Comparison of ENCODE assay signal across 8 cellular contexts in the genomic region with DNA sequence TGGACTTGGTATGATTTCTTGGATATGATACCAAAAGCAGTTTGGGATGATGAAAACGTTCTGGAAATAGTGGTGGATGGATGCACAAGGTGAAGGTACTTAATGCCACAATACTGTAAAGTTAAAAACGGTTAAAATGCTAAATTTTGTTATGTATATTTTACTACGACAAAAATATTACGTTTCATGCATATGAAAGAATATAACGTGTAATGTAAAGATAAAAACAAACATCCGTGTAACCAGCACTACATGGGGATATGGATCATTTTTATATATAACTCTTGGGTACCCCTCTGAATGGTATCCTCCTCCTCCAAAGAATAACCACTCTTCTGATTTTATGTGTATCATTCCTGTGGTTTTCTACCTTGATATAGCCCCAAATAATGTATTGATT. TPM values are rescaled to one million over a fixed set of nuclear protein-coding genes. Genes with fewer than 3 reads are reported as not detected.
DNase-seq lines count a peak whose midpoint lies in the region; ATAC-seq and TF ChIP-seq lines count a peak whose summit lies in the region.

No MANE protein-coding gene starts in this region.

- peak overlapping the region; percentile 35 for H2AFZ ChIP-seq in GM23338

- H3K27ac ChIP-seq in GM23338 (ENCODE audit: low read depth) = 0 out of 2 replicates have a peak overlapping the region, but pooled peaks have one; percentile 42
- peak overlapping the region in 2 of 4 donors; percentile 37 to 57 for H3K27ac ChIP-seq in Peyer's patch
- H3K27ac ChIP-seq in prostate gland = peak overlapping the region; percentile 61 to 77

- TF ChIP-seq CTCF in GM23338 (conservative IDR thresholded peaks at IDR 0.05; ENCODE audit: low read depth in 2 of 2) (no peak), Peyer's patch (IDR thresholded peaks at IDR 0.05) (no peak), epithelial cell of proximal tubule (conservative IDR thresholded peaks at IDR 0.05; ENCODE audit: low read depth, low read length) (no peak), prostate gland (IDR thresholded peaks at IDR 0.05) (no peak)

- peak overlapping the region; percentile 94 for H3K4me3 Mint-ChIP-seq in GM23338

- intact Hi-C loops in prostate gland (cut with DNase I) = loop anchor here (5.0 kb wide), 2 partner anchors 87 to 197 kb away; partner anchors contain the start of genes CASP3 and PRIMPOL

- H3K27ac Mint-ChIP-seq in GM23338 = no peak overlapping the region

- no peak for TF ChIP-seq POLR2A in Peyer's patch (IDR thresholded peaks at IDR 0.05)
- TF ChIP-seq POLR2A in prostate gland (IDR thresholded peaks at IDR 0.05) = no peak

- peaks cover 12% of the 10 kb centered on the region for H3K9me3 Mint-ChIP-seq in GM23338

- no peak for ATAC-seq in GM23338
- no peak for ATAC-seq in HG02588 (IDR thresholded peaks at IDR 0.05; ENCODE audit: unreplicated experiment)
- ATAC-seq in HG03571 (IDR thresholded peaks at IDR 0.05; ENCODE audit: unreplicated experiment) = no peak
- ATAC-seq in GM18873 (IDR thresholded peaks at IDR 0.05; ENCODE audit: low FRiP score, unreplicated experiment) = no peak

- H3K4me2 ChIP-seq in GM23338 = peak overlapping the region; percentile 77

- H3K4me1 Mint-ChIP-seq in GM23338 = peaks cover 42% of the 10 kb centered on the region

- peaks cover 20% of the 10 kb centered on the region for H4K20me1 ChIP-seq in GM23338 (replicated peaks; ENCODE audit: insufficient read depth)

- 30% methylated on average over 6 of the region's 6 CpGs for WGBS in prostate gland

- H3K4me1 ChIP-seq in GM23338 (ENCODE audit: insufficient read depth) (peaks cover 20% of the 10 kb centered on the region), Peyer's patch (peaks cover 0 to 12% (median 3%) of the 10 kb centered on the region in 4 donors), prostate gland (replicated peaks) (no peaks in the 10 kb centered on the region)

- H3K36me3 Mint-ChIP-seq in GM23338 (ENCODE audit: low read depth) = peaks cover 30% of the 10 kb centered on the region

- H3K9me3 ChIP-seq in Peyer's patch = no peaks in the 10 kb centered on the region
- H3K9me3 ChIP-seq in prostate gland = no peaks in the 10 kb centered on the region

- no peak for DNase-seq in GM23338 (ENCODE audit: low spot score)
- no peak for DNase-seq in Peyer's patch
- DNase-seq in epithelial cell of proximal tubule (ENCODE audit: low read depth) = no peak
- DNase-seq in prostate gland (ENCODE audit: low spot score) = no peak
- no peak for DNase-seq in NCI-H187 (lab: John Stamatoyannopoulos, UW)

- H3K4me3 ChIP-seq in GM23338 (peak overlapping the region; percentile 56), Peyer's patch (peak overlapping the region in 3 of 4 donors; percentile 70 to 97 (median 70)), epithelial cell of proximal tubule (ENCODE audit: low read depth, low read length) (peak overlapping the region; percentile 65), prostate gland (peak overlapping the region; percentile 63 to 65)

- no peaks in the 10 kb centered on the region for H3K9me2 ChIP-seq in GM23338 (ENCODE audit: insufficient read depth)

- H3K36me3 ChIP-seq in GM23338 (ENCODE audit: insufficient read depth) (peaks cover 5% of the 10 kb centered on the region; the same call in 1 of the 2 replicates), Peyer's patch (no peaks in the 10 kb centered on the region), prostate gland (no peaks in the 10 kb centered on the region)

- H3K27me3 ChIP-seq in GM23338 (ENCODE audit: insufficient read depth) = no peaks in the 10 kb centered on the region
- no peaks in the 10 kb centered on the region for H3K27me3 ChIP-seq in Peyer's patch
- H3K27me3 ChIP-seq in prostate gland (replicated peaks; ENCODE audit: insufficient read depth) = no peaks in the 10 kb centered on the region

- H3K79me2 ChIP-seq in GM23338 (replicated peaks; ENCODE audit: insufficient read depth) = peaks cover 41% of the 10 kb centered on the region

- H3F3A ChIP-seq in GM23338 (replicated peaks; ENCODE audit: low read depth) = no peaks in the 10 kb centered on the region

- H3K27me3 Mint-ChIP-seq in GM23338 (ENCODE audit: insufficient read depth, low read depth, poor library complexity) = peaks cover 5% of the 10 kb centered on the region

TF ChIP-seq in GM23338, 12 proteins besides CTCF, POLR2A, EP300 and RAD21 (continues in another document):
- TF ChIP-seq ZNF331 (CRISPR knock-in tag; IDR thresholded peaks at IDR 0.05; ENCODE audit: low read depth) = no peak
- no peak for TF ChIP-seq POLR2AphosphoS5 (IDR thresholded peaks at IDR 0.05; ENCODE audit: low read depth)
- no peak for TF ChIP-seq ETS1 (IDR thresholded peaks at IDR 0.05)
- no peak for TF ChIP-seq EZH2 (IDR thresholded peaks at IDR 0.05; ENCODE audit: low read depth, unreplicated experiment)
- no peak for TF ChIP-seq NANOG (IDR thresholded peaks at IDR 0.05; ENCODE audit: borderline replicate concordance)
- TF ChIP-seq, protein P1, sequence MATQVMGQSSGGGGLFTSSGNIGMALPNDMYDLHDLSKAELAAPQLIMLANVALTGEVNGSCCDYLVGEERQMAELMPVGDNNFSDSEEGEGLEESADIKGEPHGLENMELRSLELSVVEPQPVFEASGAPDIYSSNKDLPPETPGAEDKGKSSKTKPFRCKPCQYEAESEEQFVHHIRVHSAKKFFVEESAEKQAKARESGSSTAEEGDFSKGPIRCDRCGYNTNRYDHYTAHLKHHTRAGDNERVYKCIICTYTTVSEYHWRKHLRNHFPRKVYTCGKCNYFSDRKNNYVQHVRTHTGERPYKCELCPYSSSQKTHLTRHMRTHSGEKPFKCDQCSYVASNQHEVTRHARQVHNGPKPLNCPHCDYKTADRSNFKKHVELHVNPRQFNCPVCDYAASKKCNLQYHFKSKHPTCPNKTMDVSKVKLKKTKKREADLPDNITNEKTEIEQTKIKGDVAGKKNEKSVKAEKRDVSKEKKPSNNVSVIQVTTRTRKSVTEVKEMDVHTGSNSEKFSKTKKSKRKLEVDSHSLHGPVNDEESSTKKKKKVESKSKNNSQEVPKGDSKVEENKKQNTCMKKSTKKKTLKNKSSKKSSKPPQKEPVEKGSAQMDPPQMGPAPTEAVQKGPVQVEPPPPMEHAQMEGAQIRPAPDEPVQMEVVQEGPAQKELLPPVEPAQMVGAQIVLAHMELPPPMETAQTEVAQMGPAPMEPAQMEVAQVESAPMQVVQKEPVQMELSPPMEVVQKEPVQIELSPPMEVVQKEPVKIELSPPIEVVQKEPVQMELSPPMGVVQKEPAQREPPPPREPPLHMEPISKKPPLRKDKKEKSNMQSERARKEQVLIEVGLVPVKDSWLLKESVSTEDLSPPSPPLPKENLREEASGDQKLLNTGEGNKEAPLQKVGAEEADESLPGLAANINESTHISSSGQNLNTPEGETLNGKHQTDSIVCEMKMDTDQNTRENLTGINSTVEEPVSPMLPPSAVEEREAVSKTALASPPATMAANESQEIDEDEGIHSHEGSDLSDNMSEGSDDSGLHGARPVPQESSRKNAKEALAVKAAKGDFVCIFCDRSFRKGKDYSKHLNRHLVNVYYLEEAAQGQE (IDR thresholded peaks at IDR 0.05; ENCODE audit: unreplicated experiment) = no peak

RNA-seq across cellular contexts. Expression of gene CENPU, which starts 0.9 kb away (rescaled TPM):
- 77.0 and 88.3 TPM in 2 replicates for total RNA-seq in GM23338 (2014; rRNA removed; shearing (Covaris generic))
- polyA plus RNA-seq in GM23338 (2016; fragmentation: Nextera tagmentation; extraction: Ambion mirVana) = 152 and 186 TPM in 2 replicates
- total RNA-seq in Peyer's patch = 10 to 100 TPM in 1 of 4 donors, 1 to 10 TPM in 3; 3.3 to 30.5 (median 7.1) TPM
- 33.7 and 75.8 TPM in 2 replicates for total RNA-seq in epithelial cell of proximal tubule
- total RNA-seq in prostate gland = 10 to 100 TPM in 1 of 2 donors, 1 to 10 TPM in 1; 2.6 to 15.5 TPM
